Comparison of ENCODE assay signal across 13 cellular contexts in genomic region chr15:39642011-39642640, GRCh38.
DNase-seq lines count a peak whose midpoint lies in the region; ATAC-seq lines count a peak whose summit lies in the region.
"Had no signal": no experiment of that assay in that cellular context is flagged by ENCODE, and none has a peak within 500 bp of the region (broad histone marks: within the 10 kb centered on the region; RNA-seq: fewer than 3 reads in every experiment).

No MANE protein-coding gene starts in this region.

- 75% methylated on average over 3 of the region's 5 CpGs for WGBS in mesenchymal stem cell

- H3K9ac ChIP-seq in mesenchymal stem cell (ENCODE audit: low read length) (peak overlapping the region; percentile 50), Karpas-422 (ENCODE audit: low read length) (no peak overlapping the region)

- no peak overlapping the region for H3K14ac ChIP-seq in mesenchymal stem cell (ENCODE audit: low read length in 2 of 2)

- no peak overlapping the region for H2AK5ac ChIP-seq in mesenchymal stem cell (ENCODE audit: low read length, severe bottlenecking)

- no peak overlapping the region for H3K23ac ChIP-seq in mesenchymal stem cell (ENCODE audit: low read length in 2 of 2)

- H2BK15ac ChIP-seq in mesenchymal stem cell (ENCODE audit: low read depth, poor library complexity, severe bottlenecking), result no peak overlapping the region

- no peak overlapping the region for H4K91ac ChIP-seq in mesenchymal stem cell (ENCODE audit: low read length)

- H3K27ac ChIP-seq in caudate nucleus (ENCODE audit: low read depth, low read length) (peak overlapping the region; percentile 63), mesenchymal stem cell (ENCODE audit: low read length, poor library complexity, severe bottlenecking) (peak overlapping the region; percentile 72), Karpas-422 (ENCODE audit: low read length) (no peak overlapping the region)
- H3K27ac ChIP-seq: HL-60 had no signal

- H4K8ac ChIP-seq in mesenchymal stem cell (ENCODE audit: low read length), result no peak overlapping the region

- H3K36me3 ChIP-seq in mesenchymal stem cell (ENCODE audit: control insufficient read depth in 1 of 2, insufficient read depth in 2 of 2, low read depth in 1 of 2, low read length in 2 of 2) (no peaks in the 10 kb centered on the region), Karpas-422 (ENCODE audit: insufficient read depth, low read length) (no peaks in the 10 kb centered on the region)

- ATAC-seq in HG03045 (IDR thresholded peaks at IDR 0.05; ENCODE audit: unreplicated experiment), result no peak

- H3K79me1 ChIP-seq in mesenchymal stem cell (replicated peaks; ENCODE audit: low read length, poor library complexity, severe bottlenecking), result no peaks in the 10 kb centered on the region

- DNase-seq in AG20443 (ENCODE audit: low spot score), result peak; percentile 60
- peak; percentile 32 for DNase-seq in HT1080 (ENCODE audit: low read depth)
- DNase-seq in caudate nucleus (lab: John Stamatoyannopoulos, UW), result no peak
- no peak for DNase-seq in mesenchymal stem cell
- no peak for DNase-seq in stimulated activated CD4-positive, alpha-beta T cell treated with anti-CD3 and anti-CD28 coated beads, Interleukin-4, amount 100 ng/mL, for 4 hours
- DNase-seq in Karpas-422, result no peak
- no peak for DNase-seq in NK-92 treated with Interleukin-12 subunit alpha and Interleukin-12 subunit beta, amount 100 ng/mL, for 24 hours (lab: John Stamatoyannopoulos, UW)
- DNase-seq: activated CD8-positive, alpha-beta memory T cell treated with anti-CD3 and anti-CD28 coated beads, Interleukin-2, amount 10 ng/mL, durations not matched to agents 7 days and 5 days; GOT3; NCI-H2171 treated with DMSO at 0.1 percent for 48 hours; stimulated activated CD8-positive, alpha-beta memory T cell treated with anti-CD3 and anti-CD28 coated beads, Interleukin-4, amount 100 ng/mL, for 48 hours had no signal

- peaks cover 7% of the 10 kb centered on the region for H3K4me1 ChIP-seq in mesenchymal stem cell (ENCODE audit: control insufficient read depth, insufficient read depth, low read depth, low read length)
- H3K4me1 ChIP-seq in Karpas-422 (ENCODE audit: low read length), result peaks cover 4% of the 10 kb centered on the region; the same call in 1 of the 2 replicates

- H3K79me2 ChIP-seq in Karpas-422 (ENCODE audit: low read length), result no peaks in the 10 kb centered on the region

- H3K18ac ChIP-seq in mesenchymal stem cell (ENCODE audit: low read depth in 1 of 2, low read length in 2 of 2), result no peak overlapping the region

- H2BK12ac ChIP-seq in mesenchymal stem cell (ENCODE audit: low read length in 2 of 2), result no peak overlapping the region

- H3K4me2 ChIP-seq in mesenchymal stem cell (ENCODE audit: low read length, poor library complexity, severe bottlenecking) (no peak overlapping the region), Karpas-422 (ENCODE audit: low read depth, low read length, poor library complexity, severe bottlenecking) (no peak overlapping the region)

- H3K27me3 ChIP-seq in mesenchymal stem cell (ENCODE audit: control insufficient read depth in 1 of 2, insufficient read depth in 1 of 2, low read length in 2 of 2) (no peaks in the 10 kb centered on the region), Karpas-422 (ENCODE audit: low read length) (no peaks in the 10 kb centered on the region)

- H2BK5ac ChIP-seq in mesenchymal stem cell (ENCODE audit: low read depth, low read length, poor library complexity, severe bottlenecking), result no peak overlapping the region

- H2AFZ ChIP-seq in mesenchymal stem cell (ENCODE audit: low read depth, low read length) (no peak overlapping the region), Karpas-422 (ENCODE audit: low read length) (no peak overlapping the region)

- H3K4ac ChIP-seq in mesenchymal stem cell (ENCODE audit: low read depth in 1 of 2, low read length in 2 of 2), result no peak overlapping the region

- no peak overlapping the region for H2BK120ac ChIP-seq in mesenchymal stem cell (ENCODE audit: low read depth, low read length)

- H3K4me3 ChIP-seq in mesenchymal stem cell (ENCODE audit: insufficient read depth in 1 of 2, low read depth in 1 of 2, low read length in 2 of 2), result no peak overlapping the region
- H3K4me3 ChIP-seq in Karpas-422 (ENCODE audit: low read length), result no peak overlapping the region

- H3K9me3 ChIP-seq in mesenchymal stem cell (ENCODE audit: control insufficient read depth, low read length) (no peaks in the 10 kb centered on the region), Karpas-422 (ENCODE audit: low read length) (no peaks in the 10 kb centered on the region)

- H4K20me1 ChIP-seq in Karpas-422 (ENCODE audit: insufficient read depth, low read depth, low read length), result no peaks in the 10 kb centered on the region

- no peaks in the 10 kb centered on the region for H3K9me2 ChIP-seq in Karpas-422 (replicated peaks; ENCODE audit: insufficient read depth, low read length)

Comparison
In these comparisons a context has a peak if more than half of its experiments do, and no peak if none do; other contexts are left out.
1. DNase-seq: peak in AG20443 (single experiment) and HT1080 (single experiment); none in caudate nucleus (0 of 61), mesenchymal stem cell (single experiment), stimulated activated CD4-positive, alpha-beta T cell treated with anti-CD3 and anti-CD28 coated beads, Interleukin-4, amount 100 ng/mL, for 4 hours (0 of 2), Karpas-422 (single experiment) and NK-92 treated with Interleukin-12 subunit alpha and Interleukin-12 subunit beta, amount 100 ng/mL, for 24 hours (single experiment).